Comparison of ENCODE assay signal across 8 cellular contexts in the genomic region with DNA sequence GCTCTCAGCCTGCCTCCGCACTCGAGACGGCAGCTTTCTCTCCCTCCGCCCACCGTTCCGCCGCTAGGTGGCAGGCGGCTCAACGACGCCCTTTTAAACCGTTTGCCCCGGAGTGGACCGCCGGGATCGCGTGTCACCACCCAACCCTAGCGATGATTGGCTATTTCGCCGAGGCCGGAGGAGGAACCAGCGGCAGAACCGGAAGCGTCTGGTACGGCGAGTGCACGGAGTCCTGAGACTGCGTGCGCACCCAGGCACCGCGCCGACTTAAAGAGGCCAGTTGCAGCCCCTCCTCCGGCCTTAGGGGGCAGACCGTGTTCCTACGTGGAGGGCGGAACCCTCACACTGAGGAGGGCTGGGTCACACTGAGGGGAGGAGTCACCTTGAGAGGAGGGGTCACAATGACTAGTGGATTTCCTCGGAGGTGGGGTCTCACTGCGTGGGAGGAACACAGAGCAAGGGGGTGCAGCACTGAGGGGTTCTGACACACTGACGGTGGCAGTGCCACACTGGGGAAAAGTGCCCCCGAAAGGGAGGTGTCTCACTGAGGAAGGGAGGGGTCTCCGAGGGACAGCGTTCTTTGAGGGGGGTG. TPM values are rescaled to one million over a fixed set of nuclear protein-coding genes. Genes with fewer than 3 reads are reported as not detected.
DNase-seq lines count a peak whose midpoint lies in the region; ATAC-seq and TF ChIP-seq lines count a peak whose summit lies in the region.

No MANE protein-coding gene starts in this region.

- peak overlapping the region; percentile 70 for H3K4me3 ChIP-seq in BE2C (ENCODE audit: low read depth, low read length)

- H3K4me1 ChIP-seq in BE2C: no peaks in the 10 kb centered on the region

- H3K36me3 Mint-ChIP-seq in activated CD4-positive, alpha-beta T cell treated with anti-CD3 and anti-CD28 coated beads for 36 hours (ENCODE audit: low read depth): peaks cover 2% of the 10 kb centered on the region

- peak; percentile 84 for TF ChIP-seq CTCF in BE2C (IDR thresholded peaks at IDR 0.05; ENCODE audit: low read depth, low read length)

- peak; percentile 88 for ATAC-seq in HG03439 (IDR thresholded peaks at IDR 0.05; ENCODE audit: unreplicated experiment)
- ATAC-seq in activated CD4-positive, alpha-beta T cell treated with anti-CD3 and anti-CD28 coated beads for 36 hours: peak; percentile 93

- peak overlapping the region; percentile 96 for H3K27ac Mint-ChIP-seq in activated CD4-positive, alpha-beta T cell treated with anti-CD3 and anti-CD28 coated beads for 36 hours

- no peaks in the 10 kb centered on the region for H3K27me3 Mint-ChIP-seq in activated CD4-positive, alpha-beta T cell treated with anti-CD3 and anti-CD28 coated beads for 36 hours

- intact Hi-C loops in activated CD4-positive, alpha-beta T cell treated with anti-CD3 and anti-CD28 coated beads for 36 hours (cut with DNase I, micrococcal nuclease): loop anchor here (1.0 to 10.0 kb wide), 17 partner anchors 13 to 939 kb away; partner anchors contain the start of genes CCDC107 (in 2 of the 2), CREB3 (in 2 of the 2), HINT2 (in 2 of the 2) and RMRP (in 2 of the 2)

- peak; percentile 67 for TF ChIP-seq POLR2A in GM19193 (IDR thresholded peaks at IDR 0.05; ENCODE audit: extremely low read depth, insufficient read depth, insufficient read length)

- peak; percentile 99 for DNase-seq in BE2C
- DNase-seq in NCI-H510A (lab: John Stamatoyannopoulos, UW): peak; percentile 91
- DNase-seq in activated CD4-positive, alpha-beta T cell treated with anti-CD3 and anti-CD28 coated beads for 36 hours: peak; percentile 100
- peak; percentile 100 for DNase-seq in kidney glomerular epithelial cell (lab: John Stamatoyannopoulos, UW)
- peak; percentile 94 to 97 for DNase-seq in stimulated activated CD4-positive, alpha-beta T cell treated with anti-CD3 and anti-CD28 coated beads, Interleukin-1b, Interleukin-23, amount 100 ng/mL, for 1 hour (ENCODE audit: low read depth in 2 of 2)

- CTCF ChIA-PET in activated CD4-positive, alpha-beta T cell treated with anti-CD3 and anti-CD28 coated beads for 36 hours (lab: Charles Lee): interaction anchor here (0.6 to 2.2 kb wide), 25 partner anchors 9 to 524 kb away, joined by 3 to 15 read pairs (median 3); partner anchors contain the start of genes CCDC107, RMRP and UNC13B

- no peaks in the 10 kb centered on the region for H3K27me3 ChIP-seq in BE2C

- POLR2A ChIA-PET in activated CD4-positive, alpha-beta T cell treated with anti-CD3 and anti-CD28 coated beads for 36 hours (lab: Charles Lee): interaction anchor here (0.7 kb wide), 1 partner anchor 87 kb away, joined by 3 read pairs; no protein-coding TSS in a partner anchor

- H3K4me3 Mint-ChIP-seq in activated CD4-positive, alpha-beta T cell treated with anti-CD3 and anti-CD28 coated beads for 36 hours: peak overlapping the region; percentile 83

- H3K27ac ChIP-seq in cingulate gyrus (ENCODE audit: low read depth, low read length): peak overlapping the region; percentile 96

- H3K9me3 ChIP-seq in BE2C: no peaks in the 10 kb centered on the region

- H3K36me3 ChIP-seq in BE2C: no peaks in the 10 kb centered on the region

- H3K9me3 Mint-ChIP-seq in activated CD4-positive, alpha-beta T cell treated with anti-CD3 and anti-CD28 coated beads for 36 hours (ENCODE audit: low read depth): no peaks in the 10 kb centered on the region

- H3K4me1 Mint-ChIP-seq in activated CD4-positive, alpha-beta T cell treated with anti-CD3 and anti-CD28 coated beads for 36 hours: peaks cover 23% of the 10 kb centered on the region

RNA-seq across cellular contexts. Expression of gene TESK1, which starts 1.0 kb away (rescaled TPM):
- polyA plus RNA-seq in BE2C (2012; ENCODE audit: insufficient read depth, insufficient read length, low read depth): 17.5 TPM
- total RNA-seq in activated CD4-positive, alpha-beta T cell treated with anti-CD3 and anti-CD28 coated beads for 36 hours: 10 to 100 TPM; 23.3 to 27.7 TPM

RNA-seq across cellular contexts. Expression of gene CD72, which starts 14.1 kb away (rescaled TPM):
- not detected for polyA plus RNA-seq in BE2C (2012; ENCODE audit: insufficient read depth, insufficient read length, low read depth)
- total RNA-seq in activated CD4-positive, alpha-beta T cell treated with anti-CD3 and anti-CD28 coated beads for 36 hours: 1 to 10 TPM; 6.5 to 8.7 TPM

RNA-seq across cellular contexts. Expression of gene SIT1, which starts 46.6 kb away (rescaled TPM):
- not detected for polyA plus RNA-seq in BE2C (2012; ENCODE audit: insufficient read depth, insufficient read length, low read depth)
- 10 to 100 TPM; 76.5 to 80.9 TPM for total RNA-seq in activated CD4-positive, alpha-beta T cell treated with anti-CD3 and anti-CD28 coated beads for 36 hours

RNA-seq across cellular contexts. Expression of gene RMRP, which starts 53.7 kb away (rescaled TPM):
- not detected for polyA plus RNA-seq in BE2C (2012; ENCODE audit: insufficient read depth, insufficient read length, low read depth)
- over 10,000 TPM in 1 of 2 experiments, 100 to 1,000 TPM in 1; 894 to 11,462 TPM for total RNA-seq in activated CD4-positive, alpha-beta T cell treated with anti-CD3 and anti-CD28 coated beads for 36 hours

RNA-seq across cellular contexts. Expression of gene CCDC107, which starts 54.0 kb away (rescaled TPM):
- 30.6 TPM for polyA plus RNA-seq in BE2C (2012; ENCODE audit: insufficient read depth, insufficient read length, low read depth)
- total RNA-seq in activated CD4-positive, alpha-beta T cell treated with anti-CD3 and anti-CD28 coated beads for 36 hours: 10 to 100 TPM in 1 of 2 experiments, 1 to 10 TPM in 1; 7.9 to 10.4 TPM

Comparison
In these comparisons a context has a peak if more than half of its experiments do, and no peak if none do; other contexts are left out.
1. Peak in every context shown above with its lines: DNase-seq, ATAC-seq, H3K4me3 ChIP-seq and H3K27ac ChIP-seq.